Comparison of ENCODE assay signal across 19 cellular contexts in the genomic region with DNA sequence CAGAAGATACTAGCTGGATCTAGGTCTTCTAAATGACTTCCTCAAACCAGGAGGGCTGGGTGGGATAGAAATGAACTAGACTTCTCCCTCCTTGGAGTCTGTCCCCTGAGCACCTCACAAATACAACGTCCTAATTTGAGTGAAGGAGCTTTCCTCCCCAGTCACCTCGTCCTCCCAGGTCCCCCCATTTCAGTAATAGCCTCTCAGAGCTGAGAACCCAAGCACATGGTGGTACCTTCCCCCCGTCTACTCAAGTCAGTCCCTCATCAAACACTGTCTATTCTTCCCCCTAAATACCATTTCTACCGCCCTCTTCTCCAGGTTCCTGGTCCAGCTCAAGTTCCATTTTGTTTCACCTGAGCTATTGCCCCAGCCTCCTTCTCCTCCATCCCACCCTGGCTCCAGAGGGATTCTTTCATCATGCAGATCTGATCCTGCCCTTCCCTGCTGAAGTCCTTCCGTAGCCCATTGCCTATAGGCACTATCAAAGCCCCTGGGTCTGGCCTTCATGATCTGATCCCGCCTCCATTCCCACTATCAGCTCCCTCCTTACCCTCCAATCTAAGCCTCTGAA. TPM values are rescaled to one million over a fixed set of nuclear protein-coding genes. Genes with fewer than 3 reads are reported as not detected.
DNase-seq lines count a peak whose midpoint lies in the region; ATAC-seq and FAIRE-seq lines count a peak whose summit lies in the region.
"Had no signal": no experiment of that assay in that cellular context is flagged by ENCODE, and none has a peak within 500 bp of the region (broad histone marks: within the 10 kb centered on the region; RNA-seq: fewer than 3 reads in every experiment).

No MANE protein-coding gene starts in this region.

- CTCF ChIA-PET in CD8-positive, alpha-beta memory T cell (lab: Charles Lee): interaction anchor here (1.5 to 1.8 kb wide), 3 partner anchors 9 to 23 kb away, joined by 5 to 6 read pairs (median 5); a partner anchor contains a TSS

- H3K4me1 ChIP-seq in CD8-positive, alpha-beta memory T cell (ENCODE audit: insufficient read depth, low read length): peaks cover 75% of the 10 kb centered on the region

- POLR2A ChIA-PET in CD8-positive, alpha-beta memory T cell (lab: Charles Lee): interaction anchor here (0.6 to 2.3 kb wide), 4 partner anchors 10 to 602 kb away, joined by 3 to 13 read pairs (median 4); a partner anchor contains a TSS
- POLR2A ChIA-PET in naive thymus-derived CD8-positive, alpha-beta T cell (lab: Charles Lee): interaction anchor here (0.5 to 4.3 kb wide), 2 partner anchors 9 to 17 kb away, joined by 3 to 57 read pairs; a partner anchor contains a TSS

- no peaks in the 10 kb centered on the region for H3K9me3 ChIP-seq in CD8-positive, alpha-beta memory T cell (ENCODE audit: low read length)
- H3K9me3 ChIP-seq: HAP-1 had no signal

- H3K36me3 ChIP-seq in CD8-positive, alpha-beta memory T cell (ENCODE audit: insufficient read depth, low read length): peaks cover 12% of the 10 kb centered on the region

- intact Hi-C loops in activated CD4-positive, alpha-beta T cell treated with anti-CD3 and anti-CD28 coated beads, Interleukin-2, amount 10 ng/mL, durations not matched to agents 24 days and 14 days (cut with micrococcal nuclease): no loop called here

- no peaks in the 10 kb centered on the region for H3K9me3 Mint-ChIP-seq in activated CD4-positive, alpha-beta T cell treated with anti-CD3 and anti-CD28 coated beads, Interleukin-2, amount 10 ng/mL, durations not matched to agents 24 days and 14 days
- peaks cover 0 to 4% (median 0%) of the 10 kb centered on the region in 5 donors for H3K9me3 Mint-ChIP-seq in CD8-positive, alpha-beta memory T cell
- no peaks in the 10 kb centered on the region for H3K9me3 Mint-ChIP-seq in activated T-helper 17 cell treated with anti-CD3 and anti-CD28 coated beads, Interleukin-2, amount 50 U/mL, for 72 hours
- H3K9me3 Mint-ChIP-seq in naive thymus-derived CD8-positive, alpha-beta T cell: peaks cover 0 to 14% (median 3%) of the 10 kb centered on the region in 9 donors

- H3K27ac ChIP-seq in CD8-positive, alpha-beta memory T cell (ENCODE audit: low read depth, low read length): no peak overlapping the region
- H3K27ac ChIP-seq: coronary artery had no signal

- FAIRE-seq in RCC 7860 (lab: Jason Lieb, UNC): no peak
- FAIRE-seq: astrocyte, GM12892 had no signal

- H3K4me3 Mint-ChIP-seq in activated CD4-positive, alpha-beta T cell treated with anti-CD3 and anti-CD28 coated beads, Interleukin-2, amount 10 ng/mL, durations not matched to agents 24 days and 14 days: peak overlapping the region; percentile 37
- H3K4me3 Mint-ChIP-seq in CD8-positive, alpha-beta memory T cell: peak overlapping the region in 6 of 7 donors; percentile 20 to 67 (median 54)
- H3K4me3 Mint-ChIP-seq in activated T-helper 17 cell treated with anti-CD3 and anti-CD28 coated beads, Interleukin-2, amount 50 U/mL, for 72 hours: peak overlapping the region; percentile 18
- peak overlapping the region; percentile 51 to 78 (median 72) for H3K4me3 Mint-ChIP-seq in naive thymus-derived CD8-positive, alpha-beta T cell

- peaks cover 27% of the 10 kb centered on the region for H3K27me3 ChIP-seq in CD8-positive, alpha-beta memory T cell (ENCODE audit: insufficient read depth, low read length, poor library complexity, severe bottlenecking)

- no peak for ATAC-seq in activated T-helper 17 cell treated with anti-CD3 and anti-CD28 coated beads, Interleukin-2, amount 50 U/mL, for 72 hours (replicated peaks)
- no peak for ATAC-seq in naive thymus-derived CD8-positive, alpha-beta T cell
- ATAC-seq in HG02970 (IDR thresholded peaks at IDR 0.05; ENCODE audit: low FRiP score, unreplicated experiment): no peak

- no peak for DNase-seq in activated CD4-positive, alpha-beta T cell treated with anti-CD3 and anti-CD28 coated beads, Interleukin-2, amount 10 ng/mL, durations not matched to agents 24 days and 14 days
- no peak for DNase-seq in activated CD4-positive, alpha-beta T cell treated with anti-CD3 and anti-CD28 coated beads for 4 hours
- no peak for DNase-seq in CD8-positive, alpha-beta memory T cell
- no peak for DNase-seq in naive thymus-derived CD8-positive, alpha-beta T cell
- DNase-seq in RCC 7860 (ENCODE audit: low spot score): no peak
- DNase-seq in stimulated activated CD8-positive, alpha-beta memory T cell treated with anti-CD3 and anti-CD28 coated beads, Interleukin-4, amount 100 ng/mL, for 48 hours: no peak
- DNase-seq: activated CD4-positive, CD25-positive, alpha-beta regulatory T cell treated with anti-CD3 and anti-CD28 coated beads, Interleukin-2, amount 50 U/mL, for 72 hours; GDM1; NCI-H1092; NCI-H82; stimulated activated CD4-positive, alpha-beta T cell treated with anti-CD3 and anti-CD28 coated beads, Interleukin-4, amount 100 ng/mL, for 1 hour had no signal

- H3K27me3 Mint-ChIP-seq in activated CD4-positive, alpha-beta T cell treated with anti-CD3 and anti-CD28 coated beads, Interleukin-2, amount 10 ng/mL, durations not matched to agents 24 days and 14 days: no peaks in the 10 kb centered on the region
- peaks cover 4 to 15% of the 10 kb centered on the region in 2 donors for H3K27me3 Mint-ChIP-seq in CD8-positive, alpha-beta memory T cell
- H3K27me3 Mint-ChIP-seq in activated T-helper 17 cell treated with anti-CD3 and anti-CD28 coated beads, Interleukin-2, amount 50 U/mL, for 72 hours: no peaks in the 10 kb centered on the region
- H3K27me3 Mint-ChIP-seq in naive thymus-derived CD8-positive, alpha-beta T cell: peaks cover 0 to 5% (median 0%) of the 10 kb centered on the region in 5 donors

- peak overlapping the region; percentile 39 for H3K27ac Mint-ChIP-seq in activated CD4-positive, alpha-beta T cell treated with anti-CD3 and anti-CD28 coated beads, Interleukin-2, amount 10 ng/mL, durations not matched to agents 24 days and 14 days
- H3K27ac Mint-ChIP-seq in CD8-positive, alpha-beta memory T cell: peak overlapping the region in 7 of 8 donors; percentile 44 to 88 (median 65)
- no peak overlapping the region for H3K27ac Mint-ChIP-seq in activated T-helper 17 cell treated with anti-CD3 and anti-CD28 coated beads, Interleukin-2, amount 50 U/mL, for 72 hours
- peak overlapping the region; percentile 90 to 96 (median 94) for H3K27ac Mint-ChIP-seq in naive thymus-derived CD8-positive, alpha-beta T cell

- H3K36me3 Mint-ChIP-seq in activated CD4-positive, alpha-beta T cell treated with anti-CD3 and anti-CD28 coated beads, Interleukin-2, amount 10 ng/mL, durations not matched to agents 24 days and 14 days (ENCODE audit: low read depth): peaks cover 35% of the 10 kb centered on the region
- H3K36me3 Mint-ChIP-seq in CD8-positive, alpha-beta memory T cell: peaks cover 14 to 39% (median 21%) of the 10 kb centered on the region in 3 donors
- H3K36me3 Mint-ChIP-seq in activated T-helper 17 cell treated with anti-CD3 and anti-CD28 coated beads, Interleukin-2, amount 50 U/mL, for 72 hours (ENCODE audit: low read depth): peaks cover 49% of the 10 kb centered on the region
- H3K36me3 Mint-ChIP-seq in naive thymus-derived CD8-positive, alpha-beta T cell: peaks cover 13 to 29% (median 17%) of the 10 kb centered on the region in 3 donors

- H3K4me3 ChIP-seq in CD8-positive, alpha-beta memory T cell (ENCODE audit: low read length): peak overlapping the region; percentile 1
- H3K4me3 ChIP-seq: coronary artery, HAP-1, lung had no signal

- peaks cover 51% of the 10 kb centered on the region for H3K4me1 Mint-ChIP-seq in activated CD4-positive, alpha-beta T cell treated with anti-CD3 and anti-CD28 coated beads, Interleukin-2, amount 10 ng/mL, durations not matched to agents 24 days and 14 days
- peaks cover 56 to 63% (median 59%) of the 10 kb centered on the region in 3 donors for H3K4me1 Mint-ChIP-seq in CD8-positive, alpha-beta memory T cell
- peaks cover 29% of the 10 kb centered on the region for H3K4me1 Mint-ChIP-seq in activated T-helper 17 cell treated with anti-CD3 and anti-CD28 coated beads, Interleukin-2, amount 50 U/mL, for 72 hours
- peaks cover 30 to 67% (median 59%) of the 10 kb centered on the region in 4 donors for H3K4me1 Mint-ChIP-seq in naive thymus-derived CD8-positive, alpha-beta T cell

RNA-seq across cellular contexts. Expression of a gene that starts 5.3 kb away (rescaled TPM):
- total RNA-seq in activated CD4-positive, alpha-beta T cell treated with anti-CD3 and anti-CD28 coated beads, Interleukin-2, amount 10 ng/mL, durations not matched to agents 24 days and 14 days: not detected in 2 replicates
- not detected for total RNA-seq in CD8-positive, alpha-beta memory T cell
- polyA plus RNA-seq in CD8-positive, alpha-beta memory T cell: not detected
- not detected for total RNA-seq in activated T-helper 17 cell treated with anti-CD3 and anti-CD28 coated beads, Interleukin-2, amount 50 U/mL, for 72 hours
- total RNA-seq in naive thymus-derived CD8-positive, alpha-beta T cell: not detected
- polyA plus RNA-seq in naive thymus-derived CD8-positive, alpha-beta T cell: not detected

RNA-seq across cellular contexts. Expression of a gene that starts 9.1 kb away (rescaled TPM):
- total RNA-seq in activated CD4-positive, alpha-beta T cell treated with anti-CD3 and anti-CD28 coated beads, Interleukin-2, amount 10 ng/mL, durations not matched to agents 24 days and 14 days: 65.6 and 69.0 TPM in 2 replicates
- 10 to 100 TPM; 44.2 to 47.8 TPM for total RNA-seq in CD8-positive, alpha-beta memory T cell
- polyA plus RNA-seq in CD8-positive, alpha-beta memory T cell: 77.8 TPM
- total RNA-seq in activated T-helper 17 cell treated with anti-CD3 and anti-CD28 coated beads, Interleukin-2, amount 50 U/mL, for 72 hours: 10 to 100 TPM; 48.8 to 72.8 TPM
- 10 to 100 TPM; 35.0 to 36.5 TPM for total RNA-seq in naive thymus-derived CD8-positive, alpha-beta T cell
- polyA plus RNA-seq in naive thymus-derived CD8-positive, alpha-beta T cell: 10 to 100 TPM; 33.9 to 42.0 (median 40.3) TPM

RNA-seq across cellular contexts. Expression of a gene that starts 32.3 kb away (rescaled TPM):
- total RNA-seq in activated CD4-positive, alpha-beta T cell treated with anti-CD3 and anti-CD28 coated beads, Interleukin-2, amount 10 ng/mL, durations not matched to agents 24 days and 14 days: not detected in 2 replicates
- total RNA-seq in CD8-positive, alpha-beta memory T cell: not detected
- polyA plus RNA-seq in CD8-positive, alpha-beta memory T cell: not detected
- total RNA-seq in activated T-helper 17 cell treated with anti-CD3 and anti-CD28 coated beads, Interleukin-2, amount 50 U/mL, for 72 hours: not detected
- total RNA-seq in naive thymus-derived CD8-positive, alpha-beta T cell: not detected
- polyA plus RNA-seq in naive thymus-derived CD8-positive, alpha-beta T cell: not detected
- total RNA-seq: epithelial cell of proximal tubule, lung had no signal
- polyA plus RNA-seq: lung had no signal

RNA-seq across cellular contexts. Expression of a gene that starts 52.6 kb away (rescaled TPM):
- not detected in 2 replicates for total RNA-seq in activated CD4-positive, alpha-beta T cell treated with anti-CD3 and anti-CD28 coated beads, Interleukin-2, amount 10 ng/mL, durations not matched to agents 24 days and 14 days
- not detected for total RNA-seq in CD8-positive, alpha-beta memory T cell
- polyA plus RNA-seq in CD8-positive, alpha-beta memory T cell: not detected
- not detected for total RNA-seq in activated T-helper 17 cell treated with anti-CD3 and anti-CD28 coated beads, Interleukin-2, amount 50 U/mL, for 72 hours
- not detected for total RNA-seq in naive thymus-derived CD8-positive, alpha-beta T cell
- under 1 TPM in 1 of 3 donors, not detected in 2; 0.21 TPM for polyA plus RNA-seq in naive thymus-derived CD8-positive, alpha-beta T cell
- total RNA-seq: astrocyte, epithelial cell of proximal tubule had no signal

Comparison
In these comparisons a context has a peak if more than half of its experiments do, and no peak if none do; other contexts are left out.
1. H3K4me3 Mint-ChIP-seq: peak in every context shown above with its lines; median percentile 72 in naive thymus-derived CD8-positive, alpha-beta T cell; 54 in CD8-positive, alpha-beta memory T cell; 37 in activated CD4-positive, alpha-beta T cell treated with anti-CD3 and anti-CD28 coated beads, Interleukin-2, amount 10 ng/mL, durations not matched to agents 24 days and 14 days; 18 in activated T-helper 17 cell treated with anti-CD3 and anti-CD28 coated beads, Interleukin-2, amount 50 U/mL, for 72 hours.